ENCODE assay signal across 1 cellular context in the genomic region with DNA sequence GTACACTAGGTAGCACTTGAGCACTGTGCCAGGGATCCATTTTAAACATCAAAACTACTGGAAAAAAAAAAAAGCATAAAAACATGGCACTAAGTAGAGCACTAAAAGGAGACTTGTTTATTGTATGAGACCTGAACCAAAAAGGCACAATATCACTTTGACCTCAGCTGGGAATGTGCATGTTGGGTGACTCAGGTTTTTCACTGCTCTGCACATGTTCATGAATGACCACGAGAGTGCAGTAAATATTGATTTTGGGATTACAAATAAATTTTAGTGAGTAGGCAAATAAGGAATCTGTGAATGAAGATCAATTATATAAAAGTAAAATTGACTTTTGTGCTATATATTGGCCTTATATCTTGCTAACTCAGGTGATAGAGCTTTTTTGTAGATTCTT.
TF ChIP-seq lines count a peak whose summit lies in the region.

No MANE protein-coding gene starts in this region.

TF ChIP-seq in GM23338, 12 proteins besides CTCF, POLR2A, EP300 and RAD21 (continued from another document):
- TF ChIP-seq, protein P1, sequence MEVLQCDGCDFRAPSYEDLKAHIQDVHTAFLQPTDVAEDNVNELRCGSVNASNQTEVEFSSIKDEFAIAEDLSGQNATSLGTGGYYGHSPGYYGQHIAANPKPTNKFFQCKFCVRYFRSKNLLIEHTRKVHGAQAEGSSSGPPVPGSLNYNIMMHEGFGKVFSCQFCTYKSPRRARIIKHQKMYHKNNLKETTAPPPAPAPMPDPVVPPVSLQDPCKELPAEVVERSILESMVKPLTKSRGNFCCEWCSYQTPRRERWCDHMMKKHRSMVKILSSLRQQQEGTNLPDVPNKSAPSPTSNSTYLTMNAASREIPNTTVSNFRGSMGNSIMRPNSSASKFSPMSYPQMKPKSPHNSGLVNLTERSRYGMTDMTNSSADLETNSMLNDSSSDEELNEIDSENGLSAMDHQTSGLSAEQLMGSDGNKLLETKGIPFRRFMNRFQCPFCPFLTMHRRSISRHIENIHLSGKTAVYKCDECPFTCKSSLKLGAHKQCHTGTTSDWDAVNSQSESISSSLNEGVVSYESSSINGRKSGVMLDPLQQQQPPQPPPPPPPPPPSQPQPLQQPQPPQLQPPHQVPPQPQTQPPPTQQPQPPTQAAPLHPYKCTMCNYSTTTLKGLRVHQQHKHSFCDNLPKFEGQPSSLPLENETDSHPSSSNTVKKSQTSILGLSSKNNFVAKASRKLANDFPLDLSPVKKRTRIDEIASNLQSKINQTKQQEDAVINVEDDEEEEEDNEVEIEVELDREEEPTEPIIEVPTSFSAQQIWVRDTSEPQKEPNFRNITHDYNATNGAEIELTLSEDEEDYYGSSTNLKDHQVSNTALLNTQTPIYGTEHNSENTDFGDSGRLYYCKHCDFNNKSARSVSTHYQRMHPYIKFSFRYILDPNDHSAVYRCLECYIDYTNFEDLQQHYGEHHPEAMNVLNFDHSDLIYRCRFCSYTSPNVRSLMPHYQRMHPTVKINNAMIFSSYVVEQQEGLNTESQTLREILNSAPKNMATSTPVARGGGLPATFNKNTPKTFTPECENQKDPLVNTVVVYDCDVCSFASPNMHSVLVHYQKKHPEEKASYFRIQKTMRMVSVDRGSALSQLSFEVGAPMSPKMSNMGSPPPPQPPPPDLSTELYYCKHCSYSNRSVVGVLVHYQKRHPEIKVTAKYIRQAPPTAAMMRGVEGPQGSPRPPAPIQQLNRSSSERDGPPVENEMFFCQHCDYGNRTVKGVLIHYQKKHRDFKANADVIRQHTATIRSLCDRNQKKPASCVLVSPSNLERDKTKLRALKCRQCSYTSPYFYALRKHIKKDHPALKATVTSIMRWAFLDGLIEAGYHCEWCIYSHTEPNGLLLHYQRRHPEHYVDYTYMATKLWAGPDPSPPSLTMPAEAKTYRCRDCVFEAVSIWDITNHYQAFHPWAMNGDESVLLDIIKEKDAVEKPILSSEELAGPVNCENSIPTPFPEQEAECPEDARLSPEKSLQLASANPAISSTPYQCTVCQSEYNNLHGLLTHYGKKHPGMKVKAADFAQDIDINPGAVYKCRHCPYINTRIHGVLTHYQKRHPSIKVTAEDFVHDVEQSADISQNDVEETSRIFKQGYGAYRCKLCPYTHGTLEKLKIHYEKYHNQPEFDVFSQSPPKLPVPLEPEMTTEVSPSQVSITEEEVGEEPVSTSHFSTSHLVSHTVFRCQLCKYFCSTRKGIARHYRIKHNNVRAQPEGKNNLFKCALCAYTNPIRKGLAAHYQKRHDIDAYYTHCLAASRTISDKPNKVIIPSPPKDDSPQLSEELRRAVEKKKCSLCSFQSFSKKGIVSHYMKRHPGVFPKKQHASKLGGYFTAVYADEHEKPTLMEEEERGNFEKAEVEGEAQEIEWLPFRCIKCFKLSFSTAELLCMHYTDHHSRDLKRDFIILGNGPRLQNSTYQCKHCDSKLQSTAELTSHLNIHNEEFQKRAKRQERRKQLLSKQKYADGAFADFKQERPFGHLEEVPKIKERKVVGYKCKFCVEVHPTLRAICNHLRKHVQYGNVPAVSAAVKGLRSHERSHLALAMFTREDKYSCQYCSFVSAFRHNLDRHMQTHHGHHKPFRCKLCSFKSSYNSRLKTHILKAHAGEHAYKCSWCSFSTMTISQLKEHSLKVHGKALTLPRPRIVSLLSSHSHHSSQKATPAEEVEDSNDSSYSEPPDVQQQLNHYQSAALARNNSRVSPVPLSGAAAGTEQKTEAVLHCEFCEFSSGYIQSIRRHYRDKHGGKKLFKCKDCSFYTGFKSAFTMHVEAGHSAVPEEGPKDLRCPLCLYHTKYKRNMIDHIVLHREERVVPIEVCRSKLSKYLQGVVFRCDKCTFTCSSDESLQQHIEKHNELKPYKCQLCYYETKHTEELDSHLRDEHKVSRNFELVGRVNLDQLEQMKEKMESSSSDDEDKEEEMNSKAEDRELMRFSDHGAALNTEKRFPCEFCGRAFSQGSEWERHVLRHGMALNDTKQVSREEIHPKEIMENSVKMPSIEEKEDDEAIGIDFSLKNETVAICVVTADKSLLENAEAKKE (CRISPR knock-in tag; IDR thresholded peaks at IDR 0.05): no peak
- TF ChIP-seq EZH2phosphoT487 (IDR thresholded peaks at IDR 0.05; ENCODE audit: unreplicated experiment) (no peak), POLR2AphosphoS5 (IDR thresholded peaks at IDR 0.05; ENCODE audit: low read depth) (no peak)
TF ChIP-seq in GM23338: peak in this region for 0.
